In the genomic region with DNA sequence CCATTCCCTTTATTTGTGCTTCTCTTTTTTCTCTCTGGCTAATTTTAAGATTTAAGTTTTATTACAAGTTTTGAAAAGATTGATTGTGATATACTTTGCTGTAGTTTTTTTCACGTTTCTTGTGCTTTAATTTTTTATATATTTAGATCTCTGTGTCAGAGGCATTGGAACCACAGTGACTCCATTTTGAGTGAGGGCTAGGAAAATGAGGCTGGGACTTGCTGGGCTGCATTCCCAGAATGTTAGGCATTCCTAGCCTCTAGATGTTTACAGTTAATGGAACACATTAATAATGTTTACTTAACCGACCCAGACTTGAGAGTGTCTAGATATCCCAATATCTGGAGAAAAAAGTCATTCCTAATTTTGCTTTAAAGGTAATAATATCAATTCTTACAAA, we compare ENCODE assay signal across 23 cellular contexts.
"Had no signal": no experiment of that assay in that cellular context is flagged by ENCODE, and none has a peak within 500 bp of the region (broad histone marks: within the 10 kb centered on the region; RNA-seq: fewer than 3 reads in every experiment).

No MANE protein-coding gene starts in this region.

- H3K36me3 ChIP-seq: left lung, prostate gland, right atrium auricular region, suprapubic skin, upper lobe of left lung had no signal

- H3K4me1 ChIP-seq: left lung, prostate gland, right atrium auricular region, suprapubic skin, upper lobe of left lung had no signal

- H3K4me1 Mint-ChIP-seq: naive thymus-derived CD8-positive, alpha-beta T cell; nephron progenitor cell; stimulated activated naive CD8-positive, alpha-beta T cell treated with anti-CD3 and anti-CD28 coated beads, Interleukin-15, amount 100 ng/mL, for 72 hours had no signal

- H3K27me3 ChIP-seq: left lung, right atrium auricular region, suprapubic skin, upper lobe of left lung had no signal

- DNase-seq: cortex of kidney; effector memory CD8-positive, alpha-beta T cell; hypothalamus; left cardiac atrium; left lung; mesenchymal stem cell; naive thymus-derived CD8-positive, alpha-beta T cell; nephron progenitor cell; nucleus accumbens; stimulated activated CD4-positive, alpha-beta T cell treated with anti-CD3 and anti-CD28 coated beads, Interleukin-12 subunit alpha, Interleukin-12 subunit beta, amount 100 ng/mL, for 4 hours; stimulated activated CD4-positive, alpha-beta T cell treated with anti-CD3 and anti-CD28 coated beads, Interleukin-1b, Interleukin-23, amount 100 ng/mL, for 48 hours; stimulated activated CD4-positive, alpha-beta T cell treated with anti-CD3 and anti-CD28 coated beads, Interleukin-4, amount 100 ng/mL, for 1 hour; stimulated activated CD8-positive, alpha-beta memory T cell treated with anti-CD3 and anti-CD28 coated beads, Interleukin-4, amount 100 ng/mL, for 48 hours; stimulated activated naive CD4-positive, alpha-beta T cell; stimulated activated naive CD8-positive, alpha-beta T cell treated with anti-CD3 and anti-CD28 coated beads, Interleukin-15, amount 100 ng/mL, for 72 hours; upper lobe of left lung had no signal

- H3K36me3 Mint-ChIP-seq: naive thymus-derived CD8-positive, alpha-beta T cell had no signal

- H3K27ac ChIP-seq: left lung, prostate gland, right atrium auricular region, suprapubic skin, upper lobe of left lung had no signal

- H3K4me3 ChIP-seq: left lung, prostate gland, right atrium auricular region, smooth muscle cell, suprapubic skin, upper lobe of left lung had no signal

- H3K4me2 ChIP-seq: smooth muscle cell had no signal

- H3K9me3 ChIP-seq: prostate gland, right atrium auricular region, suprapubic skin, upper lobe of left lung had no signal

- FAIRE-seq: islet of Langerhans, urothelium cell line had no signal

- ATAC-seq: effector memory CD8-positive, alpha-beta T cell; left cardiac atrium; left lung; naive thymus-derived CD8-positive, alpha-beta T cell; sciatic nerve; stimulated activated naive CD8-positive, alpha-beta T cell treated with anti-CD3 and anti-CD28 coated beads, Interleukin-15, amount 100 ng/mL, for 72 hours had no signal

- H3K4me3 Mint-ChIP-seq: effector memory CD8-positive, alpha-beta T cell; naive thymus-derived CD8-positive, alpha-beta T cell; nephron progenitor cell; stimulated activated naive CD8-positive, alpha-beta T cell treated with anti-CD3 and anti-CD28 coated beads, Interleukin-15, amount 100 ng/mL, for 72 hours had no signal

- H3K27me3 Mint-ChIP-seq: effector memory CD8-positive, alpha-beta T cell; naive thymus-derived CD8-positive, alpha-beta T cell; stimulated activated naive CD8-positive, alpha-beta T cell treated with anti-CD3 and anti-CD28 coated beads, Interleukin-15, amount 100 ng/mL, for 72 hours had no signal

- H3K27ac Mint-ChIP-seq: effector memory CD8-positive, alpha-beta T cell; naive thymus-derived CD8-positive, alpha-beta T cell; nephron progenitor cell; stimulated activated naive CD8-positive, alpha-beta T cell treated with anti-CD3 and anti-CD28 coated beads, Interleukin-15, amount 100 ng/mL, for 72 hours had no signal
